In genomic region chr11:118791015-118791960, GRCh38 we compare ENCODE assay signal across 8 cellular contexts. TPM values are rescaled to one million over a fixed set of nuclear protein-coding genes. Genes with fewer than 3 reads are reported as not detected.
DNase-seq lines count a peak whose midpoint lies in the region; ATAC-seq and TF ChIP-seq lines count a peak whose summit lies in the region.

TSS of gene DDX6 (minus strand) at chr11:118791164. CDS start at chr11:118786251, 4,913 bp downstream.

- ATAC-seq in GM19452 (IDR thresholded peaks at IDR 0.05; ENCODE audit: unreplicated experiment) = peak; percentile 48

- peak within 1 kb of the TSS; percentile 3; the same call in 1 of the 2 replicates for H2AFZ ChIP-seq in OCI-LY3 (ENCODE audit: low read depth, low read length)

- DNase-seq in activated T-cell treated with anti-CD3 and anti-CD28 coated beads for 24 hours (ENCODE audit: low read depth) (peak; percentile 85), epidermal melanocyte (ENCODE audit: insufficient read length, low spot score) (peak; percentile 77)
- peak; percentile 82 to 86 for DNase-seq in stimulated activated CD8-positive, alpha-beta memory T cell treated with anti-CD3 and anti-CD28 coated beads, Interleukin-2, amount 100 ng/mL, for 1 hour (ENCODE audit: low read depth in 2 of 2)

- no peaks in the 10 kb centered on the region for H3K27me3 ChIP-seq in HUES64 (ENCODE audit: insufficient read depth, low read length)
- no peaks in the 10 kb centered on the region for H3K27me3 ChIP-seq in OCI-LY3 (ENCODE audit: low read depth, low read length)
- H3K27me3 ChIP-seq in mononuclear cell (ENCODE audit: insufficient read depth, low read length) = no peaks in the 10 kb centered on the region

- peaks cover 6% of the 10 kb centered on the region for H3K36me3 ChIP-seq in HUES64 (ENCODE audit: insufficient read depth, low read length)
- H3K36me3 ChIP-seq in OCI-LY3 (replicated peaks; ENCODE audit: low read depth, low read length) = peaks cover 8% of the 10 kb centered on the region

- WGBS in HUES64 = under 1% methylated on average over 94 of the region's 94 CpGs

- peak within 1 kb of the TSS; percentile 78 for H3K4me3 ChIP-seq in HUES64 (ENCODE audit: low read length)
- peak within 1 kb of the TSS; percentile 82 for H3K4me3 ChIP-seq in OCI-LY3 (ENCODE audit: low read length)
- H3K4me3 ChIP-seq in mononuclear cell (ENCODE audit: low read length) = peak within 1 kb of the TSS; percentile 99

- H3K27ac ChIP-seq in C4-2B (peak within 1 kb of the TSS; percentile 96), HUES64 (ENCODE audit: low read depth, low read length) (peak within 1 kb of the TSS; percentile 83), OCI-LY3 (ENCODE audit: low read length) (peak within 1 kb of the TSS; percentile 92)

- H3K4me1 ChIP-seq in HUES64 (ENCODE audit: insufficient read depth, low read length) (peaks cover 16% of the 10 kb centered on the region), OCI-LY3 (ENCODE audit: low read length) (peaks cover 25% of the 10 kb centered on the region), mononuclear cell (ENCODE audit: insufficient read depth, low read length) (peaks cover 39% of the 10 kb centered on the region)

- peaks cover 64% of the 10 kb centered on the region for H3K79me2 ChIP-seq in OCI-LY3 (ENCODE audit: low read length)

- peak; percentile 36; the same call in 1 of the 2 replicates for TF ChIP-seq CTCF in C4-2B (conservative IDR thresholded peaks at IDR 0.05)
- peak; percentile 36; the same call in 1 of the 2 replicates for TF ChIP-seq CTCF in OCI-LY3 (IDR thresholded peaks at IDR 0.05; ENCODE audit: low read depth, low read length)

- peak within 1 kb of the TSS; percentile 93 for H3K9ac ChIP-seq in HUES64 (ENCODE audit: low read depth, low read length)
- peak within 1 kb of the TSS; percentile 99 for H3K9ac ChIP-seq in OCI-LY3 (ENCODE audit: low read length)

- peak within 1 kb of the TSS; percentile 82 for H3K4me2 ChIP-seq in OCI-LY3 (ENCODE audit: low read length)

- H4K20me1 ChIP-seq in OCI-LY3 (ENCODE audit: insufficient read depth, low read length) = peaks cover 37% of the 10 kb centered on the region

- H3K9me3 ChIP-seq in HUES64 (ENCODE audit: insufficient read depth, low read depth, low read length) = no peaks in the 10 kb centered on the region
- no peaks in the 10 kb centered on the region for H3K9me3 ChIP-seq in OCI-LY3 (ENCODE audit: insufficient read depth, low read length)
- H3K9me3 ChIP-seq in mononuclear cell (ENCODE audit: low read depth, low read length) = no peaks in the 10 kb centered on the region

RNA-seq across cellular contexts. Expression of gene DDX6, which starts in this region (rescaled TPM):
- polyA plus RNA-seq in HUES64 (2013, experiment 1 of 2) = 63.9 TPM
- polyA plus RNA-seq in HUES64 (2013, experiment 2 of 2) = 73.0 TPM
- total RNA-seq in mononuclear cell = 462 TPM

Comparison
In these comparisons a context has a peak if more than half of its experiments do, and no peak if none do; other contexts are left out.
1. Peak in every context shown above with its lines: DNase-seq, ATAC-seq, H3K4me3 ChIP-seq and H3K27ac ChIP-seq.